ENCODE assay signal across 24 cellular contexts in genomic region chr3:169394316-169394715, GRCh38.
DNase-seq lines count a peak whose midpoint lies in the region; ATAC-seq and TF ChIP-seq lines count a peak whose summit lies in the region.
"Had no signal": no experiment of that assay in that cellular context is flagged by ENCODE, and none has a peak within 500 bp of the region (broad histone marks: within the 10 kb centered on the region; RNA-seq: fewer than 3 reads in every experiment).

No MANE protein-coding gene starts in this region.

- no peaks in the 10 kb centered on the region; the same call in 1 of the 2 replicates for H3K27me3 ChIP-seq in IMR-90 (ENCODE audit: control insufficient read depth, insufficient read depth, low read length)
- H3K27me3 ChIP-seq: BE2C; BLaER1 treated with 17β-estradiol and CSF1 and Interleukin-3, amounts not matched to agents 10 nM and 100 nM had no signal

- no peak overlapping the region for H3K56ac ChIP-seq in IMR-90 (ENCODE audit: extremely low read depth, insufficient read depth, low read length)

- no peak overlapping the region for H3K4me2 ChIP-seq in IMR-90 (ENCODE audit: low read depth, low read length)
- H3K4me2 ChIP-seq: A549; BLaER1 treated with 17β-estradiol and CSF1 and Interleukin-3, amounts not matched to agents 10 nM and 100 nM had no signal

- H4K20me1 ChIP-seq in IMR-90 (ENCODE audit: insufficient read depth, low read length): no peaks in the 10 kb centered on the region
- H4K20me1 ChIP-seq: BLaER1 treated with 17β-estradiol and CSF1 and Interleukin-3, amounts not matched to agents 10 nM and 100 nM had no signal

- no peak overlapping the region for H3K9ac ChIP-seq in IMR-90 (ENCODE audit: low read depth, low read length)
- H3K9ac ChIP-seq: BLaER1 treated with 17β-estradiol and CSF1 and Interleukin-3, amounts not matched to agents 10 nM and 100 nM; GM23248 had no signal

- no peak overlapping the region for H2AFZ ChIP-seq in IMR-90 (replicated peaks; ENCODE audit: low read length, poor library complexity)
- H2AFZ ChIP-seq: GM23248 had no signal

- no peak overlapping the region for H2AK9ac ChIP-seq in IMR-90 (replicated peaks; ENCODE audit: low read depth, low read length, poor library complexity)

- CTCF ChIA-PET in IMR-90 (lab: Yijun Ruan, JAX): no interaction called here

- ATAC-seq in IMR-90 (ENCODE audit: low read depth) (no peak), HG03432 (IDR thresholded peaks at IDR 0.05; ENCODE audit: unreplicated experiment) (no peak)
- ATAC-seq: A549 had no signal

- no peak overlapping the region for H4K5ac ChIP-seq in IMR-90 (ENCODE audit: low read depth, low read length)

- TF ChIP-seq POLR2A in IMR-90 (IDR thresholded peaks at IDR 0.05; ENCODE audit: low read depth, low read length): no peak

- no peak overlapping the region for H2BK20ac ChIP-seq in IMR-90 (ENCODE audit: low read depth, low read length)

- peak overlapping the region; percentile 56; the same call in 1 of the 2 replicates for H4K91ac ChIP-seq in IMR-90 (ENCODE audit: insufficient read depth, low read depth, low read length)

- DNase-seq in COR-L47 (lab: John Stamatoyannopoulos, UW) (peak; percentile 10), IMR-90 (no peak), NCI-H748 treated with DMSO at 0.1 percent for 48 hours (lab: John Stamatoyannopoulos, UW) (peak; percentile 8), SK-N-DZ (ENCODE audit: low spot score) (peak; percentile 76), posterior vena cava (ENCODE audit: low spot score) (no peak), NCI-H1930 (lab: John Stamatoyannopoulos, UW) (no peak), NCI-H1694 treated with DMSO at 0.1 percent for 48 hours (lab: John Stamatoyannopoulos, UW) (no peak)
- DNase-seq: 8988T; ACHN; AML-193; BE2C; Calu3; CD4-positive, alpha-beta T cell; CD8-positive, alpha-beta memory T cell; DMS53; DMS79 treated with DMSO at 0.1 percent for 48 hours; GF-D8; GM23248; H7; HCEC 1CT; HFFc6 had no signal

- H3K9me3 ChIP-seq in IMR-90 (ENCODE audit: control insufficient read depth, insufficient read depth, low read length): no peaks in the 10 kb centered on the region
- H3K9me3 ChIP-seq: A549; BE2C; BLaER1 treated with 17β-estradiol and CSF1 and Interleukin-3, amounts not matched to agents 10 nM and 100 nM had no signal

- no peak overlapping the region for H3K23ac ChIP-seq in IMR-90 (ENCODE audit: low read depth, low read length)

- no peak overlapping the region for H2BK120ac ChIP-seq in IMR-90 (ENCODE audit: low read depth, low read length)

- TF ChIP-seq CTCF in IMR-90 (conservative IDR thresholded peaks at IDR 0.05; ENCODE audit: low read depth, low read length): no peak

- BruUV-seq in IMR-90 (replicated peaks; lab: Mats Ljungman, UMichigan): no TSS peak

- no CpG with 5 or more reads among the region's 1 CpG for WGBS in IMR-90 (ENCODE audit: extremely low coverage in 2 of 2, insufficient read length in 1 of 2), 2 experiments

- no peaks in the 10 kb centered on the region for H3K9me1 ChIP-seq in IMR-90 (ENCODE audit: insufficient read depth, low read length)

- no peak overlapping the region for H2BK15ac ChIP-seq in IMR-90 (ENCODE audit: low read depth, low read length)

- H3K4ac ChIP-seq in IMR-90 (ENCODE audit: low read depth, low read length): no peak overlapping the region

- no peaks in the 10 kb centered on the region for H3K36me3 ChIP-seq in IMR-90 (ENCODE audit: control insufficient read depth, insufficient read depth, low read length)
- H3K36me3 ChIP-seq: BE2C; BLaER1 treated with 17β-estradiol and CSF1 and Interleukin-3, amounts not matched to agents 10 nM and 100 nM had no signal

- H3K14ac ChIP-seq in IMR-90 (replicated peaks; ENCODE audit: low read depth, low read length): no peak overlapping the region

- intact Hi-C loops in IMR-90 (cut with micrococcal nuclease) (loop anchor here (5.0 kb wide), 1 partner anchor 177 kb away; no protein-coding TSS in a partner anchor), posterior vena cava (cut with DNase I) (no loop called here)

- in situ Hi-C loops in IMR-90 (cut with MboI; ENCODE audit: low sequenced_read_pairs): no loop called here

- H3K4me1 ChIP-seq in IMR-90 (ENCODE audit: control insufficient read depth, insufficient read depth, low read length): peaks cover 1% of the 10 kb centered on the region; the same call in 1 of the 2 replicates
- H3K4me1 ChIP-seq: A549; BLaER1 treated with 17β-estradiol and CSF1 and Interleukin-3, amounts not matched to agents 10 nM and 100 nM had no signal

- H2BK5ac ChIP-seq in IMR-90 (ENCODE audit: low read depth, low read length, poor library complexity, severe bottlenecking): no peak overlapping the region

- no peak overlapping the region for H2AK5ac ChIP-seq in IMR-90 (ENCODE audit: low read depth, low read length)

- TF ChIP-seq RAD21 in IMR-90 (IDR thresholded peaks at IDR 0.05; ENCODE audit: low read length): no peak

- H3K79me1 ChIP-seq in IMR-90 (ENCODE audit: low read depth in 1 of 2, low read length in 2 of 2): no peaks in the 10 kb centered on the region

- no peak overlapping the region for H3K27ac ChIP-seq in IMR-90 (ENCODE audit: insufficient read depth, low read length)
- H3K27ac ChIP-seq: A549; BLaER1 treated with 17β-estradiol and CSF1 and Interleukin-3, amounts not matched to agents 10 nM and 100 nM; GM23248 had no signal

- POLR2A ChIA-PET in IMR-90 (lab: Charles Lee; ENCODE audit: unreplicated experiment): no interaction called here

- dilution Hi-C loops in IMR-90 (cut with HindIII; ENCODE audit: low sequenced_read_pairs, unreplicated experiment): no loop called here

- no peak overlapping the region for H4K8ac ChIP-seq in IMR-90 (ENCODE audit: low read depth in 2 of 2, low read length in 2 of 2)

- no peak overlapping the region for H3K4me3 ChIP-seq in IMR-90 (ENCODE audit: insufficient read depth, low read depth, low read length)
- H3K4me3 ChIP-seq: A549; BLaER1 treated with 17β-estradiol and CSF1 and Interleukin-3, amounts not matched to agents 10 nM and 100 nM; GM23248 had no signal

- no peak overlapping the region; the same call in 1 of the 2 replicates for H3K18ac ChIP-seq in IMR-90 (ENCODE audit: low read depth, low read length)

TF ChIP-seq in IMR-90, 13 proteins besides CTCF, POLR2A, EP300 and RAD21:
- TF ChIP-seq FOS (IDR thresholded peaks at IDR 0.05; ENCODE audit: low read depth, low read length): no peak
- TF ChIP-seq MAFK (IDR thresholded peaks at IDR 0.05; ENCODE audit: low read depth, low read length): no peak
- TF ChIP-seq MAZ (IDR thresholded peaks at IDR 0.05; ENCODE audit: borderline replicate concordance, low read depth, low read length): no peak
- TF ChIP-seq SMC3 (IDR thresholded peaks at IDR 0.05; ENCODE audit: low read depth, low read length): no peak
- no peak for TF ChIP-seq MXI1 (IDR thresholded peaks at IDR 0.05; ENCODE audit: borderline replicate concordance, low read depth, low read length)
- TF ChIP-seq BHLHE40 (IDR thresholded peaks at IDR 0.05; ENCODE audit: low read depth, low read length): no peak
- no peak for TF ChIP-seq USF2 (IDR thresholded peaks at IDR 0.05; ENCODE audit: low read depth, low read length)
- TF ChIP-seq CHD1 (IDR thresholded peaks at IDR 0.05; ENCODE audit: low read depth, low read length): no peak
- no peak for TF ChIP-seq RFX5 (IDR thresholded peaks at IDR 0.05; ENCODE audit: low read depth, low read length)
- TF ChIP-seq RCOR1 (IDR thresholded peaks at IDR 0.05; ENCODE audit: insufficient replicate concordance, low read length): no peak
- TF ChIP-seq ELK1 (IDR thresholded peaks at IDR 0.05; ENCODE audit: borderline replicate concordance, low read depth, low read length): no peak
- TF ChIP-seq NFE2L2 (IDR thresholded peaks at IDR 0.05; ENCODE audit: low read depth, low read length): no peak
- no peak for TF ChIP-seq CEBPB (IDR thresholded peaks at IDR 0.05; ENCODE audit: low read depth, low read length)

Comparison
In these comparisons a context has a peak if more than half of its experiments do, and no peak if none do; other contexts are left out.
1. DNase-seq: peak in COR-L47 (single experiment), NCI-H748 treated with DMSO at 0.1 percent for 48 hours (single experiment) and SK-N-DZ (single experiment); none in IMR-90 (single experiment), posterior vena cava (single experiment), NCI-H1930 (0 of 2) and NCI-H1694 treated with DMSO at 0.1 percent for 48 hours (single experiment).